Comparison of ENCODE assay signal across 8 cellular contexts in genomic region chr19:47239152-47239551, GRCh38. TPM values are rescaled to one million over a fixed set of nuclear protein-coding genes. Genes with fewer than 3 reads are reported as not detected.
A peak's percentile ranks its signal among the peaks of the same experiment; 100 is the strongest.
DNase-seq lines count a peak whose midpoint lies in the region; ATAC-seq, FAIRE-seq and TF ChIP-seq lines count a peak whose summit lies in the region.

No MANE protein-coding gene starts in this region.

- FAIRE-seq in endothelial cell of umbilical vein (lab: Jason Lieb, UNC), result peak; percentile 53
- FAIRE-seq in GM19239 (lab: Jason Lieb, UNC), result no peak

- peak overlapping the region; percentile 55 for H3K4me3 Mint-ChIP-seq in progenitor cell of endocrine pancreas (ENCODE audit: low read depth)

- no peaks in the 10 kb centered on the region for H3K27me3 ChIP-seq in Karpas-422 (ENCODE audit: low read length)
- H3K27me3 ChIP-seq in endothelial cell of umbilical vein (ENCODE audit: control insufficient read depth in 2 of 2, insufficient read depth in 2 of 2, low read length in 2 of 2), result no peaks in the 10 kb centered on the region
- H3K27me3 ChIP-seq in PC-3 (ENCODE audit: low read length), result no peaks in the 10 kb centered on the region

- H3K9me1 ChIP-seq in endothelial cell of umbilical vein (replicated peaks; ENCODE audit: control insufficient read depth, extremely low read depth, insufficient read depth, low read length), result no peaks in the 10 kb centered on the region

- no peak for TF ChIP-seq CTCF in endothelial cell of umbilical vein (IDR thresholded peaks at IDR 0.05; ENCODE audit: extremely low read depth in 1 of 2, insufficient read depth in 1 of 2, low read depth in 1 of 2, low read length in 2 of 2)
- no peak for TF ChIP-seq CTCF in progenitor cell of endocrine pancreas (IDR thresholded peaks at IDR 0.05; ENCODE audit: unreplicated experiment)
- no peak for TF ChIP-seq CTCF in PC-3 (conservative IDR thresholded peaks at IDR 0.05; ENCODE audit: low read depth, low read length)

- no peaks in the 10 kb centered on the region for H3K9me3 Mint-ChIP-seq in progenitor cell of endocrine pancreas (ENCODE audit: low read depth)

- no peaks in the 10 kb centered on the region for H3K9me3 ChIP-seq in Karpas-422 (ENCODE audit: low read length)
- H3K9me3 ChIP-seq in endothelial cell of umbilical vein (replicated peaks; ENCODE audit: control insufficient read depth, insufficient read depth, low read length), result no peaks in the 10 kb centered on the region
- no peaks in the 10 kb centered on the region for H3K9me3 ChIP-seq in PC-3 (ENCODE audit: low read length)

- no peaks in the 10 kb centered on the region for H4K20me1 ChIP-seq in Karpas-422 (ENCODE audit: insufficient read depth, low read depth, low read length)
- no peaks in the 10 kb centered on the region for H4K20me1 ChIP-seq in endothelial cell of umbilical vein (replicated peaks; ENCODE audit: control insufficient read depth, extremely low read depth, insufficient read depth, low read length)
- no peaks in the 10 kb centered on the region for H4K20me1 ChIP-seq in PC-3 (ENCODE audit: low read length)

- DNase-seq in EH (ENCODE audit: low read depth) (peak; percentile 43), Karpas-422 (no peak), endothelial cell of umbilical vein (ENCODE audit: low read depth, low spot score) (no peak), progenitor cell of endocrine pancreas (ENCODE audit: low spot score, unreplicated experiment) (no peak), NCI-H187 (lab: John Stamatoyannopoulos, UW) (no peak), PC-3 (no peak), GM19239 (ENCODE audit: insufficient read length, low spot score) (no peak), DMS79 treated with DMSO at 0.1 percent for 48 hours (lab: John Stamatoyannopoulos, UW) (no peak)

- H3K79me2 ChIP-seq in Karpas-422 (ENCODE audit: low read length) (no peaks in the 10 kb centered on the region), endothelial cell of umbilical vein (ENCODE audit: control insufficient read depth, insufficient read depth, low read length) (no peaks in the 10 kb centered on the region), PC-3 (ENCODE audit: low read length) (no peaks in the 10 kb centered on the region)

- H3F3A ChIP-seq in PC-3 (ENCODE audit: low read length, unreplicated experiment), result peaks cover 3% of the 10 kb centered on the region

- H3K4me1 Mint-ChIP-seq in progenitor cell of endocrine pancreas (ENCODE audit: low read depth), result peaks cover 9% of the 10 kb centered on the region

- ATAC-seq in PC-3, result no peak

- H2AFZ ChIP-seq in Karpas-422 (ENCODE audit: low read length), result no peak overlapping the region
- peak overlapping the region; percentile 46 for H2AFZ ChIP-seq in endothelial cell of umbilical vein (ENCODE audit: low read depth, low read length)
- no peak overlapping the region for H2AFZ ChIP-seq in PC-3 (ENCODE audit: low read length)

- H3K9ac ChIP-seq in Karpas-422 (ENCODE audit: low read length) (peak overlapping the region; percentile 69; the same call in 1 of the 2 replicates), endothelial cell of umbilical vein (replicated peaks; ENCODE audit: extremely low read depth, insufficient read depth, low read length) (no peak overlapping the region), PC-3 (ENCODE audit: low read length) (no peak overlapping the region)

- H3K27ac ChIP-seq in Karpas-422 (ENCODE audit: low read length), result no peak overlapping the region
- no peak overlapping the region for H3K27ac ChIP-seq in endothelial cell of umbilical vein (ENCODE audit: insufficient read depth, low read depth, low read length)
- no peak overlapping the region for H3K27ac ChIP-seq in PC-3 (ENCODE audit: low read length)

- H3K36me3 ChIP-seq in Karpas-422 (ENCODE audit: insufficient read depth, low read length) (no peaks in the 10 kb centered on the region), endothelial cell of umbilical vein (ENCODE audit: control insufficient read depth in 2 of 2, extremely low read depth in 1 of 2, insufficient read depth in 2 of 2, low read length in 2 of 2) (no peaks in the 10 kb centered on the region), PC-3 (ENCODE audit: low read depth, low read length) (no peaks in the 10 kb centered on the region; the same call in 1 of the 2 replicates)

- POLR2A ChIA-PET in endothelial cell of umbilical vein (lab: Charles Lee), result no interaction called here
- POLR2A ChIA-PET in PC-3 (lab: Charles Lee; ENCODE audit: unreplicated experiment), result no interaction called here

- dilution Hi-C loops in endothelial cell of umbilical vein (cut with MboI; ENCODE audit: extremely low pct_ligation_motif_present, low sequenced_read_pairs), result no loop called here

- peaks cover 35% of the 10 kb centered on the region for H3K4me1 ChIP-seq in Karpas-422 (ENCODE audit: low read length)
- H3K4me1 ChIP-seq in endothelial cell of umbilical vein (ENCODE audit: control insufficient read depth, extremely low read depth, insufficient read depth, low read length), result peaks cover 17% of the 10 kb centered on the region
- H3K4me1 ChIP-seq in PC-3 (ENCODE audit: insufficient read depth, low read length), result peaks cover 8% of the 10 kb centered on the region; the same call in 1 of the 2 replicates

- H3K4me3 ChIP-seq in Karpas-422 (ENCODE audit: low read length) (no peak overlapping the region; the same call in 1 of the 2 replicates), endothelial cell of umbilical vein (replicated peaks in 1 of 3; ENCODE audit: insufficient read depth in 1 of 3, low read depth in 1 of 3, low read length in 3 of 3) (peak overlapping the region in 1 of 3 experiments; percentile 15), PC-3 (ENCODE audit: low read length) (no peak overlapping the region)

- intact Hi-C loops in endothelial cell of umbilical vein (cut with micrococcal nuclease), result no loop called here
- intact Hi-C loops in PC-3 (cut with micrococcal nuclease), result no loop called here

- peak overlapping the region; percentile 71 for H3K27ac Mint-ChIP-seq in progenitor cell of endocrine pancreas

- no peaks in the 10 kb centered on the region for H3K9me2 ChIP-seq in Karpas-422 (replicated peaks; ENCODE audit: insufficient read depth, low read length)
- H3K9me2 ChIP-seq in PC-3 (replicated peaks; ENCODE audit: low read length), result no peaks in the 10 kb centered on the region

- CTCF ChIA-PET in endothelial cell of umbilical vein (lab: Charles Lee), result interaction anchor here (0.8 to 1.3 kb wide), 4 partner anchors 11 to 81 kb away, joined by 3 to 5 read pairs (median 3); no protein-coding TSS in a partner anchor
- CTCF ChIA-PET in PC-3 (lab: Charles Lee), result no interaction called here

- BruUV-seq in endothelial cell of umbilical vein (replicated peaks; lab: Mats Ljungman, UMichigan), result no TSS peak
- no TSS peak for BruUV-seq in PC-3 (replicated peaks; lab: Mats Ljungman, UMichigan)

- TF ChIP-seq POLR2A in endothelial cell of umbilical vein (IDR thresholded peaks at IDR 0.05; ENCODE audit: low read depth, low read length), result no peak

- peaks cover 14% of the 10 kb centered on the region for H3K27me3 Mint-ChIP-seq in progenitor cell of endocrine pancreas

- H3K36me3 Mint-ChIP-seq in progenitor cell of endocrine pancreas (ENCODE audit: insufficient read depth), result no peaks in the 10 kb centered on the region

- peak overlapping the region; percentile 59 for H3K4me2 ChIP-seq in Karpas-422 (ENCODE audit: low read depth, low read length, poor library complexity, severe bottlenecking)
- no peak overlapping the region for H3K4me2 ChIP-seq in endothelial cell of umbilical vein (ENCODE audit: insufficient read depth, low read length)
- no peak overlapping the region for H3K4me2 ChIP-seq in PC-3 (ENCODE audit: low read length)

TF ChIP-seq in endothelial cell of umbilical vein, 7 proteins besides CTCF, POLR2A, EP300 and RAD21 (continues in another document):
- TF ChIP-seq FOS (IDR thresholded peaks at IDR 0.05; ENCODE audit: borderline replicate concordance, insufficient read depth, low read length), result no peak

RNA-seq across cellular contexts. Expression of gene BBC3, which starts 8.2 kb away (rescaled TPM):
- 4.0 and 8.9 TPM in 2 replicates for total RNA-seq in Karpas-422 (2014; rRNA removed; shearing (Covaris generic); ENCODE audit: low replicate concordance)
- total RNA-seq in endothelial cell of umbilical vein, result 27.6 and 35.7 TPM in 2 replicates
- polyA plus RNA-seq in endothelial cell of umbilical vein, result 11.3 and 15.8 TPM in 2 replicates
- 5.6 and 9.7 TPM in 2 replicates for polyA plus RNA-seq in endothelial cell of umbilical vein (2011; cell fraction: cytosol; rRNA removed)
- polyA plus RNA-seq in endothelial cell of umbilical vein (2011; cell fraction: nucleus; rRNA removed), result 16.7 and 16.8 TPM in 2 replicates
- polyA plus RNA-seq in endothelial cell of umbilical vein (2012), result 9.7 and 16.2 TPM in 2 replicates
- polyA minus RNA-seq in endothelial cell of umbilical vein, result 4.9 and 8.2 TPM in 2 replicates
- 5.2 TPM for polyA minus RNA-seq in endothelial cell of umbilical vein (2011; cell fraction: cytosol; rRNA and poly(A)+ RNA removed)
- polyA minus RNA-seq in endothelial cell of umbilical vein (2011; cell fraction: nucleus; rRNA and poly(A)+ RNA removed), result 5.9 and 8.8 TPM in 2 replicates
- total RNA-seq in progenitor cell of endocrine pancreas, result 18.3 and 23.5 TPM in 2 replicates
- 2.4 and 2.9 TPM in 2 replicates for total RNA-seq in PC-3 (2014; rRNA removed)

RNA-seq across cellular contexts. Expression of gene CCDC9, which starts 17.2 kb away (rescaled TPM):
- total RNA-seq in Karpas-422 (2014; rRNA removed; shearing (Covaris generic); ENCODE audit: low replicate concordance), result 2.2 and 7.1 TPM in 2 replicates
- 26.9 and 29.0 TPM in 2 replicates for total RNA-seq in endothelial cell of umbilical vein
- 4.6 and 6.0 TPM in 2 replicates for polyA plus RNA-seq in endothelial cell of umbilical vein
- polyA plus RNA-seq in endothelial cell of umbilical vein (2011; cell fraction: cytosol; rRNA removed), result 4.2 and 5.1 TPM in 2 replicates
- polyA plus RNA-seq in endothelial cell of umbilical vein (2011; cell fraction: nucleus; rRNA removed), result 21.1 and 30.7 TPM in 2 replicates
- 14.2 and 25.1 TPM in 2 replicates for polyA plus RNA-seq in endothelial cell of umbilical vein (2012)
- 4.0 and 7.1 TPM in 2 replicates for polyA minus RNA-seq in endothelial cell of umbilical vein
- 4.5 TPM for polyA minus RNA-seq in endothelial cell of umbilical vein (2011; cell fraction: cytosol; rRNA and poly(A)+ RNA removed)
- 11.6 and 17.7 TPM in 2 replicates for polyA minus RNA-seq in endothelial cell of umbilical vein (2011; cell fraction: nucleus; rRNA and poly(A)+ RNA removed)
- total RNA-seq in progenitor cell of endocrine pancreas, result 34.4 and 36.1 TPM in 2 replicates
- total RNA-seq in PC-3 (2014; rRNA removed), result 8.3 and 12.4 TPM in 2 replicates

RNA-seq across cellular contexts. Expression of gene INAFM1, which starts 35.5 kb away (rescaled TPM):
- total RNA-seq in Karpas-422 (2014; rRNA removed; shearing (Covaris generic); ENCODE audit: low replicate concordance), result 4.6 and 8.4 TPM in 2 replicates
- total RNA-seq in endothelial cell of umbilical vein, result 8.3 and 9.4 TPM in 2 replicates
- polyA plus RNA-seq in endothelial cell of umbilical vein, result 2.8 and 3.0 TPM in 2 replicates
- 0.84 and 1.7 TPM in 2 replicates for polyA plus RNA-seq in endothelial cell of umbilical vein (2011; cell fraction: cytosol; rRNA removed)
- polyA plus RNA-seq in endothelial cell of umbilical vein (2011; cell fraction: nucleus; rRNA removed), result 3.1 and 5.0 TPM in 2 replicates
- 3.0 and 6.4 TPM in 2 replicates for polyA plus RNA-seq in endothelial cell of umbilical vein (2012)
- 0.55 and 1.1 TPM in 2 replicates for polyA minus RNA-seq in endothelial cell of umbilical vein
- polyA minus RNA-seq in endothelial cell of umbilical vein (2011; cell fraction: cytosol; rRNA and poly(A)+ RNA removed), result not detected
- polyA minus RNA-seq in endothelial cell of umbilical vein (2011; cell fraction: nucleus; rRNA and poly(A)+ RNA removed), result 1.1 and 2.5 TPM in 2 replicates
- total RNA-seq in progenitor cell of endocrine pancreas, result 9.1 and 11.8 TPM in 2 replicates
- total RNA-seq in PC-3 (2014; rRNA removed), result 2.5 and 5.1 TPM in 2 replicates
